ENCODE assay signal across 5 cellular contexts in genomic region chr3:184240384-184241140, GRCh38. TPM values are rescaled to one million over a fixed set of nuclear protein-coding genes. Genes with fewer than 3 reads are reported as not detected.
DNase-seq lines count a peak whose midpoint lies in the region; ATAC-seq and TF ChIP-seq lines count a peak whose summit lies in the region.
"Had no signal": no experiment of that assay in that cellular context is flagged by ENCODE, and none has a peak within 500 bp of the region (broad histone marks: within the 10 kb centered on the region; RNA-seq: fewer than 3 reads in every experiment).

No MANE protein-coding gene starts in this region.

- CTCF ChIA-PET in HEK293 (lab: Yijun Ruan, JAX): interaction anchor here (0.7 to 8.7 kb wide), 3 partner anchors 13 to 97 kb away, joined by 3 to 66 read pairs (median 4); partner anchors contain the start of gene VWA5B2

- peak; percentile 56 for DNase-seq in dermis blood vessel endothelial cell
- no peak for DNase-seq in effector memory CD4-positive, alpha-beta T cell
- DNase-seq: immature natural killer cell had no signal

- POLR2A ChIA-PET in HEK293 (lab: Yijun Ruan, JAX): interaction anchor here (1.1 to 1.2 kb wide), 3 partner anchors 20 to 64 kb away, joined by 4 read pairs; partner anchors contain the start of gene CAMK2N2

- H3K4me1 ChIP-seq in HEK293 (ENCODE audit: control insufficient read depth, insufficient read depth, low read length): no peaks in the 10 kb centered on the region
- H3K4me1 ChIP-seq in effector memory CD4-positive, alpha-beta T cell (ENCODE audit: control insufficient read depth, insufficient read depth, low read length, poor library complexity, severe bottlenecking): no peaks in the 10 kb centered on the region

- no peak overlapping the region for H3K27ac ChIP-seq in HEK293 (ENCODE audit: extremely low read depth, low read depth, low read length)
- H3K27ac ChIP-seq in effector memory CD4-positive, alpha-beta T cell (ENCODE audit: insufficient read depth, low read length, poor library complexity, severe bottlenecking): no peak overlapping the region

- no peaks in the 10 kb centered on the region for H3K27me3 ChIP-seq in effector memory CD4-positive, alpha-beta T cell (replicated peaks; ENCODE audit: control insufficient read depth, insufficient read depth, low read length, poor library complexity, severe bottlenecking)

- no peaks in the 10 kb centered on the region for H3K9me3 ChIP-seq in HEK293 (ENCODE audit: control insufficient read depth, insufficient read depth, low read depth, low read length)
- no peaks in the 10 kb centered on the region for H3K9me3 ChIP-seq in effector memory CD4-positive, alpha-beta T cell (ENCODE audit: control insufficient read depth, low read length)

- ATAC-seq in GM21360 (IDR thresholded peaks at IDR 0.05; ENCODE audit: unreplicated experiment): no peak

- no peak for TF ChIP-seq CTCF in HEK293 (tag by site-specific recombination; IDR thresholded peaks at IDR 0.05)

- peaks cover 0 to 39% of the 10 kb centered on the region in 2 experiments; a peak in 1 of 3 replicates for H3K36me3 ChIP-seq in HEK293 (ENCODE audit: control insufficient read depth in 2 of 2, insufficient read depth in 1 of 2, low read length in 2 of 2)
- H3K36me3 ChIP-seq in effector memory CD4-positive, alpha-beta T cell (ENCODE audit: control insufficient read depth, insufficient read depth, low read length): peaks cover 38% of the 10 kb centered on the region

- no peak overlapping the region for H3K4me3 ChIP-seq in HEK293 (ENCODE audit: low read depth, low read length)
- H3K4me3 ChIP-seq in effector memory CD4-positive, alpha-beta T cell (ENCODE audit: insufficient read depth, low read depth, low read length, poor library complexity, severe bottlenecking): no peak overlapping the region

TF ChIP-seq in HEK293, 187 proteins besides CTCF, POLR2A, EP300 and RAD21:
- TF ChIP-seq REST (tag by site-specific recombination; IDR thresholded peaks at IDR 0.05): peak; percentile 94
- TF ChIP-seq, protein P1, sequence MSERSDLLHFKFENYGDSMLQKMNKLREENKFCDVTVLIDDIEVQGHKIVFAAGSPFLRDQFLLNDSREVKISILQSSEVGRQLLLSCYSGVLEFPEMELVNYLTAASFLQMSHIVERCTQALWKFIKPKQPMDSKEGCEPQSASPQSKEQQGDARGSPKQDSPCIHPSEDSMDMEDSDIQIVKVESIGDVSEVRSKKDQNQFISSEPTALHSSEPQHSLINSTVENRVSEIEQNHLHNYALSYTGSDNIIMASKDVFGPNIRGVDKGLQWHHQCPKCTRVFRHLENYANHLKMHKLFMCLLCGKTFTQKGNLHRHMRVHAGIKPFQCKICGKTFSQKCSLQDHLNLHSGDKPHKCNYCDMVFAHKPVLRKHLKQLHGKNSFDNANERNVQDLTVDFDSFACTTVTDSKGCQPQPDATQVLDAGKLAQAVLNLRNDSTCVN (tag by site-specific recombination; optimal IDR thresholded peaks at IDR 0.05): no peak

RNA-seq across cellular contexts. Expression of gene ALG3, which starts 8.2 kb away (rescaled TPM):
- 36.8 and 40.6 TPM in 2 replicates for total RNA-seq in dermis blood vessel endothelial cell

RNA-seq across cellular contexts. Expression of gene EEF1AKMT4, which starts 8.9 kb away (rescaled TPM):
- total RNA-seq in dermis blood vessel endothelial cell: 3.0 and 4.8 TPM in 2 replicates

RNA-seq across cellular contexts. Expression of gene VWA5B2, which starts 11.2 kb away (rescaled TPM):
- total RNA-seq in dermis blood vessel endothelial cell: 0.05 and 0.17 TPM in 2 replicates

RNA-seq across cellular contexts. Expression of gene CAMK2N2, which starts 20.8 kb away (rescaled TPM):
- total RNA-seq in dermis blood vessel endothelial cell: not detected in 2 replicates

RNA-seq across cellular contexts. Expression of gene ECE2, which starts 35.3 kb away (rescaled TPM):
- not detected in 2 replicates for total RNA-seq in dermis blood vessel endothelial cell
